ENCODE assay signal across 17 cellular contexts in the genomic region with DNA sequence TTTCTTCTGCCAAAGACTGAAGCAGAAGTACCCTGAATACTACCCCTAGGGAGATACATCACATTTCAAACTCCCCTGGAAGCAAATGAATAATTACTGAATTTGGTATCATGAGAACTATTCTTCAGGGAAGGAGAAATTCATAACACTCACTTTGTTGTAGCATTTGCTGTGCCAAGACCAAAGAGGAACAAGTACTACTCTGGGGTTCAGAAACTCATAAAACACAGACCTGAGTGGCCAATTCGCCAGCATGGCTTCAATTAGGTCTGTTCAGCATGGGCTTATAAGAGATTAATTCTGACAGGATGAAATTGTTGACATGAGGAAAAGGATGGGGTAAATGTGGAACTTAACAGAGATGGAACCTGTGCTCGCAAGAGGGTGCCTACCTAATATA. TPM values are rescaled to one million over a fixed set of nuclear protein-coding genes. Genes with fewer than 3 reads are reported as not detected.
DNase-seq lines count a peak whose midpoint lies in the region; ATAC-seq and TF ChIP-seq lines count a peak whose summit lies in the region.
"Had no signal": no experiment of that assay in that cellular context is flagged by ENCODE, and none has a peak within 500 bp of the region (broad histone marks: within the 10 kb centered on the region; RNA-seq: fewer than 3 reads in every experiment).

No MANE protein-coding gene starts in this region.

- ATAC-seq in stimulated activated naive CD8-positive, alpha-beta T cell treated with anti-CD3 and anti-CD28 coated beads, Interleukin-15, amount 100 ng/mL, for 72 hours: no peak
- ATAC-seq in GM21381 (IDR thresholded peaks at IDR 0.05; ENCODE audit: unreplicated experiment): no peak
- ATAC-seq: activated CD8-positive, alpha-beta T cell treated with anti-CD3 and anti-CD28 coated beads, Interleukin-2, amount 10 ng/mL, durations not matched to agents 7 days and 5 days; left cardiac atrium; PC-3 had no signal

- 78 to 85% (median 79%) methylated on average over 2 of the region's 2 CpGs for WGBS in adrenal gland, 4 donors

- no peaks in the 10 kb centered on the region for H3K27me3 ChIP-seq in adrenal gland

- TF ChIP-seq CTCF in adrenal gland (IDR thresholded peaks at IDR 0.05) (no peak), coronary artery (IDR thresholded peaks at IDR 0.05) (no peak)

- H3K27ac ChIP-seq in adrenal gland: peak overlapping the region in 3 of 5 donors; percentile 4 to 25 (median 21)
- H3K27ac ChIP-seq in coronary artery: no peak overlapping the region
- H3K27ac ChIP-seq: HL-60, thoracic aorta had no signal

- no peaks in the 10 kb centered on the region for H3K27me3 Mint-ChIP-seq in stimulated activated naive CD8-positive, alpha-beta T cell treated with anti-CD3 and anti-CD28 coated beads, Interleukin-15, Interleukin-2, amounts not matched to agents 100 ng/mL and 50 ng/mL, for 24 hours
- no peaks in the 10 kb centered on the region for H3K27me3 Mint-ChIP-seq in stimulated activated naive CD8-positive, alpha-beta T cell treated with anti-CD3 and anti-CD28 coated beads, Interleukin-15, amount 100 ng/mL, for 72 hours

- TF ChIP-seq POLR2A in adrenal gland (IDR thresholded peaks at IDR 0.05): no peak

- in situ Hi-C loops in KBM-7 (cut with MboI; ENCODE audit: low pct_unique_long_range_greater_than_20kb, low sequenced_read_pairs): no loop called here

- H3K9me3 ChIP-seq in adrenal gland (replicated peaks in 1 of 3): no peaks in the 10 kb centered on the region
- H3K9me3 ChIP-seq: thoracic aorta had no signal

- H3K4me3 Mint-ChIP-seq in stimulated activated naive CD8-positive, alpha-beta T cell treated with anti-CD3 and anti-CD28 coated beads, Interleukin-15, Interleukin-2, amounts not matched to agents 100 ng/mL and 50 ng/mL, for 24 hours: no peak overlapping the region
- H3K4me3 Mint-ChIP-seq in stimulated activated naive CD8-positive, alpha-beta T cell treated with anti-CD3 and anti-CD28 coated beads, Interleukin-15, amount 100 ng/mL, for 72 hours: no peak overlapping the region
- H3K4me3 Mint-ChIP-seq: activated CD8-positive, alpha-beta T cell treated with anti-CD3 and anti-CD28 coated beads, Interleukin-2, amount 10 ng/mL, durations not matched to agents 7 days and 5 days had no signal

- peaks cover 40% of the 10 kb centered on the region for H3K36me3 Mint-ChIP-seq in stimulated activated naive CD8-positive, alpha-beta T cell treated with anti-CD3 and anti-CD28 coated beads, Interleukin-15, Interleukin-2, amounts not matched to agents 100 ng/mL and 50 ng/mL, for 24 hours (ENCODE audit: low read depth)

- H3K4me3 ChIP-seq in adrenal gland: no peak overlapping the region
- no peak overlapping the region for H3K4me3 ChIP-seq in coronary artery
- H3K4me3 ChIP-seq: thoracic aorta had no signal

- peak overlapping the region; percentile 47 for H3K27ac Mint-ChIP-seq in stimulated activated naive CD8-positive, alpha-beta T cell treated with anti-CD3 and anti-CD28 coated beads, Interleukin-15, Interleukin-2, amounts not matched to agents 100 ng/mL and 50 ng/mL, for 24 hours
- no peak overlapping the region for H3K27ac Mint-ChIP-seq in stimulated activated naive CD8-positive, alpha-beta T cell treated with anti-CD3 and anti-CD28 coated beads, Interleukin-15, amount 100 ng/mL, for 72 hours
- H3K27ac Mint-ChIP-seq: activated CD8-positive, alpha-beta T cell treated with anti-CD3 and anti-CD28 coated beads, Interleukin-2, amount 10 ng/mL, durations not matched to agents 7 days and 5 days had no signal

- H3K4me1 ChIP-seq in adrenal gland (replicated peaks in 1 of 2): peaks cover 11 to 68% of the 10 kb centered on the region in 2 donors

- intact Hi-C loops in adrenal gland (cut with DNase I): loop anchor here in 1 of 2 donors (10.0 kb wide), 2 partner anchors 143 to 167 kb away; no protein-coding TSS in a partner anchor

- no peak for DNase-seq in stimulated activated naive CD8-positive, alpha-beta T cell treated with anti-CD3 and anti-CD28 coated beads, Interleukin-15, amount 100 ng/mL, for 72 hours
- DNase-seq in NCI-H69 (lab: John Stamatoyannopoulos, UW) (peak; percentile 54), adrenal gland (no peak), KBM-7 (no peak), coronary artery (ENCODE audit: low spot score) (no peak)
- DNase-seq: activated CD4-positive, CD25-positive, alpha-beta regulatory T cell; activated CD8-positive, alpha-beta T cell treated with anti-CD3 and anti-CD28 coated beads, Interleukin-2, amount 10 ng/mL, durations not matched to agents 7 days and 5 days; COR-L47; left cardiac atrium; MM.1S; NCI-H1930; PC-3; stimulated activated CD4-positive, alpha-beta T cell treated with anti-CD3 and anti-CD28 coated beads, Interleukin-4, amount 100 ng/mL, for 4 hours had no signal

- H3K36me3 ChIP-seq in adrenal gland (replicated peaks in 1 of 2): no peaks in the 10 kb centered on the region
- H3K36me3 ChIP-seq: thoracic aorta had no signal

- peaks cover 95% of the 10 kb centered on the region for H3K4me1 Mint-ChIP-seq in stimulated activated naive CD8-positive, alpha-beta T cell treated with anti-CD3 and anti-CD28 coated beads, Interleukin-15, Interleukin-2, amounts not matched to agents 100 ng/mL and 50 ng/mL, for 24 hours (ENCODE audit: low read depth)
- H3K4me1 Mint-ChIP-seq in stimulated activated naive CD8-positive, alpha-beta T cell treated with anti-CD3 and anti-CD28 coated beads, Interleukin-15, amount 100 ng/mL, for 72 hours: peaks cover 93% of the 10 kb centered on the region

- H3K9me3 Mint-ChIP-seq in stimulated activated naive CD8-positive, alpha-beta T cell treated with anti-CD3 and anti-CD28 coated beads, Interleukin-15, Interleukin-2, amounts not matched to agents 100 ng/mL and 50 ng/mL, for 24 hours: no peaks in the 10 kb centered on the region
- no peaks in the 10 kb centered on the region for H3K9me3 Mint-ChIP-seq in stimulated activated naive CD8-positive, alpha-beta T cell treated with anti-CD3 and anti-CD28 coated beads, Interleukin-15, amount 100 ng/mL, for 72 hours

RNA-seq across cellular contexts. Expression of a gene that starts 6.5 kb away (rescaled TPM):
- 100 to 1,000 TPM; 103 to 632 (median 161) TPM for total RNA-seq in adrenal gland
- polyA plus RNA-seq in adrenal gland: 1,000 to 10,000 TPM in 1 of 3 donors, 10 to 100 TPM in 2; 31.4 to 1,320 (median 33.3) TPM

Comparison
In these comparisons a context has a peak if more than half of its experiments do, and no peak if none do; other contexts are left out.
1. H3K27ac ChIP-seq: peak in adrenal gland (3 of 5); none in coronary artery (0 of 2).